In genomic region chr2:96207073-96207777, GRCh38 we compare ENCODE assay signal across 8 cellular contexts. TPM values are rescaled to one million over a fixed set of nuclear protein-coding genes. Genes with fewer than 3 reads are reported as not detected.
DNase-seq lines count a peak whose midpoint lies in the region; ATAC-seq and TF ChIP-seq lines count a peak whose summit lies in the region.

No MANE protein-coding gene starts in this region.

- no peak for TF ChIP-seq CTCF in left lung (IDR thresholded peaks at IDR 0.05)

- H3K9me3 ChIP-seq in left lung (no peaks in the 10 kb centered on the region), thymus (ENCODE audit: control insufficient read depth) (no peaks in the 10 kb centered on the region)

- peaks cover 33% of the 10 kb centered on the region for H3K36me3 Mint-ChIP-seq in activated CD4-positive, alpha-beta T cell treated with anti-CD3 and anti-CD28 coated beads, Interleukin-2, amount 10 ng/mL, durations not matched to agents 7 days and 5 days (ENCODE audit: low read depth)

- H3K4me1 ChIP-seq in left lung: peaks cover 43 to 65% of the 10 kb centered on the region in 2 donors
- peaks cover 20% of the 10 kb centered on the region for H3K4me1 ChIP-seq in thymus (ENCODE audit: control insufficient read depth, insufficient read depth, low read length)

- ATAC-seq in left lung (no peak), GM21423 (IDR thresholded peaks at IDR 0.05; ENCODE audit: unreplicated experiment) (no peak)

- no peak for DNase-seq in activated CD4-positive, alpha-beta T cell treated with anti-CD3 and anti-CD28 coated beads, Interleukin-2, amount 10 ng/mL, durations not matched to agents 7 days and 5 days
- no peak for DNase-seq in activated CD4-positive, alpha-beta T cell treated with anti-CD3 and anti-CD28 coated beads, Interleukin-2, amount 50 U/mL, for 48 hours
- DNase-seq in amniotic epithelial cell (ENCODE audit: low read depth) (peak; percentile 21), left lung (no peak), iPS-NIHi7 (ENCODE audit: extremely low spot score) (no peak), iPS-NIHi11 (ENCODE audit: low spot score) (no peak)

- intact Hi-C loops in left lung (cut with DNase I): no loop called here

- H3K27me3 ChIP-seq in left lung: no peaks in the 10 kb centered on the region
- no peaks in the 10 kb centered on the region for H3K27me3 ChIP-seq in thymus (ENCODE audit: control insufficient read depth, insufficient read depth)

- H3K4me3 ChIP-seq in left lung: peak overlapping the region; percentile 97 to 98
- H3K4me3 ChIP-seq in thymus (ENCODE audit: low read length): peak overlapping the region; percentile 59

- H3K27me3 Mint-ChIP-seq in activated CD4-positive, alpha-beta T cell treated with anti-CD3 and anti-CD28 coated beads, Interleukin-2, amount 10 ng/mL, durations not matched to agents 7 days and 5 days: no peaks in the 10 kb centered on the region

- POLR2A ChIA-PET in activated CD4-positive, alpha-beta T cell treated with anti-CD3 and anti-CD28 coated beads, Interleukin-2, amount 10 ng/mL, durations not matched to agents 7 days and 5 days (lab: Charles Lee): no interaction called here

- CTCF ChIA-PET in activated CD4-positive, alpha-beta T cell treated with anti-CD3 and anti-CD28 coated beads, Interleukin-2, amount 10 ng/mL, durations not matched to agents 7 days and 5 days (lab: Charles Lee): interaction anchor here (1.1 to 1.2 kb wide), 2 partner anchors 15 to 215 kb away, joined by 4 to 5 read pairs; no protein-coding TSS in a partner anchor

- 44% methylated on average over 11 of the region's 11 CpGs for WGBS in thymus

- peak overlapping the region; percentile 96 for H3K4me3 Mint-ChIP-seq in activated CD4-positive, alpha-beta T cell treated with anti-CD3 and anti-CD28 coated beads, Interleukin-2, amount 10 ng/mL, durations not matched to agents 7 days and 5 days

- H3K4me1 Mint-ChIP-seq in activated CD4-positive, alpha-beta T cell treated with anti-CD3 and anti-CD28 coated beads, Interleukin-2, amount 10 ng/mL, durations not matched to agents 7 days and 5 days: peaks cover 67% of the 10 kb centered on the region

- peak overlapping the region; percentile 95 to 98 for H3K27ac ChIP-seq in left lung
- peak overlapping the region; percentile 95 for H3K27ac ChIP-seq in thymus (ENCODE audit: low read depth)

- no peaks in the 10 kb centered on the region for H3K9me3 Mint-ChIP-seq in activated CD4-positive, alpha-beta T cell treated with anti-CD3 and anti-CD28 coated beads, Interleukin-2, amount 10 ng/mL, durations not matched to agents 7 days and 5 days

- H3K36me3 ChIP-seq in left lung (no peaks in the 10 kb centered on the region), thymus (ENCODE audit: control insufficient read depth, insufficient read depth) (no peaks in the 10 kb centered on the region)

- peak overlapping the region; percentile 91 for H3K27ac Mint-ChIP-seq in activated CD4-positive, alpha-beta T cell treated with anti-CD3 and anti-CD28 coated beads, Interleukin-2, amount 10 ng/mL, durations not matched to agents 7 days and 5 days

RNA-seq across cellular contexts. Expression of gene STARD7, which starts 1.4 kb away (rescaled TPM):
- total RNA-seq in activated CD4-positive, alpha-beta T cell treated with anti-CD3 and anti-CD28 coated beads, Interleukin-2, amount 10 ng/mL, durations not matched to agents 7 days and 5 days: 100 to 1,000 TPM; 126 to 128 TPM
- total RNA-seq in left lung: 100 to 1,000 TPM; 132 to 142 TPM
- 69.5 TPM for polyA plus RNA-seq in thymus

RNA-seq across cellular contexts. Expression of gene TMEM127, which starts 58.6 kb away (rescaled TPM):
- 10 to 100 TPM; 32.9 to 44.5 TPM for total RNA-seq in activated CD4-positive, alpha-beta T cell treated with anti-CD3 and anti-CD28 coated beads, Interleukin-2, amount 10 ng/mL, durations not matched to agents 7 days and 5 days
- total RNA-seq in left lung: 10 to 100 TPM; 66.1 to 79.9 TPM
- polyA plus RNA-seq in thymus: 13.7 TPM

RNA-seq across cellular contexts. Expression of gene CIAO1, which starts 58.8 kb away (rescaled TPM):
- 10 to 100 TPM; 53.4 to 59.9 TPM for total RNA-seq in activated CD4-positive, alpha-beta T cell treated with anti-CD3 and anti-CD28 coated beads, Interleukin-2, amount 10 ng/mL, durations not matched to agents 7 days and 5 days
- 10 to 100 TPM; 59.8 to 69.1 TPM for total RNA-seq in left lung
- 38.6 TPM for polyA plus RNA-seq in thymus
